In genomic region chr12:70045036-70045435, GRCh38 we compare ENCODE assay signal across 23 cellular contexts.
A peak's percentile ranks its signal among the peaks of the same experiment; 100 is the strongest.
DNase-seq lines count a peak whose midpoint lies in the region.
"Had no signal": no experiment of that assay in that cellular context is flagged by ENCODE, and none has a peak within 500 bp of the region (broad histone marks: within the 10 kb centered on the region; RNA-seq: fewer than 3 reads in every experiment).

No MANE protein-coding gene starts in this region.

- peak; percentile 10 for DNase-seq in HT1080 (ENCODE audit: low read depth)
- peak; percentile 24 for DNase-seq in astrocyte of the hippocampus (ENCODE audit: low read depth, low spot score)
- peak; percentile 31 for DNase-seq in fibroblast of peridontal ligament (ENCODE audit: extremely low read depth)
- peak; percentile 45 for DNase-seq in renal cortical epithelial cell (ENCODE audit: low read depth)
- no peak for DNase-seq in posterior vena cava (ENCODE audit: low spot score)
- no peak for DNase-seq in NCI-H748 treated with DMSO at 0.1 percent for 48 hours (lab: John Stamatoyannopoulos, UW)
- no peak for DNase-seq in AG08396 (ENCODE audit: low spot score)
- DNase-seq: activated CD4-positive, CD25-positive, alpha-beta regulatory T cell treated with anti-CD3 and anti-CD28 coated beads, Interleukin-2, amount 50 U/mL, for 72 hours; activated CD8-positive, alpha-beta T cell treated with anti-CD3 and anti-CD28 coated beads for 36 hours; activated gamma-delta T cell treated with Interleukin-2 at 50 U/mL for 16 hours; activated T-cell treated with anti-CD3 and anti-CD28 coated beads, Interleukin-2, amount 50 U/mL, for 1 hour; CD8-positive, alpha-beta memory T cell; central memory CD4-positive, alpha-beta T cell; GF-D8; NCI-H1092 treated with DMSO at 0.1 percent for 48 hours; NCI-H2029; NCI-H345; nephron progenitor cell; OCI-M1; posterior cingulate gyrus; SHP77; T-helper 1 cell; testis had no signal

- intact Hi-C loops in posterior vena cava (cut with DNase I): no loop called here

Comparison
In these comparisons a context has a peak if more than half of its experiments do, and no peak if none do; other contexts are left out.
1. DNase-seq: peak in HT1080 (single experiment), astrocyte of the hippocampus (single experiment), fibroblast of peridontal ligament (single experiment) and renal cortical epithelial cell (single experiment); none in posterior vena cava (single experiment), NCI-H748 treated with DMSO at 0.1 percent for 48 hours (single experiment) and AG08396 (single experiment).